ENCODE assay signal across 8 cellular contexts in genomic region chrX:24145340-24146186, GRCh38. TPM values are rescaled to one million over a fixed set of nuclear protein-coding genes. Genes with fewer than 3 reads are reported as not detected.
DNase-seq lines count a peak whose midpoint lies in the region; ATAC-seq and TF ChIP-seq lines count a peak whose summit lies in the region.

No MANE protein-coding gene starts in this region.

- H3K4me3 ChIP-seq in esophagus muscularis mucosa (no peak overlapping the region), skeletal muscle cell (ENCODE audit: low read depth, low read length) (no peak overlapping the region)

- no peak for TF ChIP-seq EP300 in esophagus muscularis mucosa (IDR thresholded peaks at IDR 0.05)

- no peaks in the 10 kb centered on the region for H3K36me3 ChIP-seq in esophagus muscularis mucosa

- WGBS in esophagus muscularis mucosa, result 55% methylated on average over 4 of the region's 4 CpGs

- TF ChIP-seq CTCF in esophagus muscularis mucosa (IDR thresholded peaks at IDR 0.05), result no peak

- ATAC-seq in GM21717 (IDR thresholded peaks at IDR 0.05; ENCODE audit: unreplicated experiment) (no peak), HG03139 (IDR thresholded peaks at IDR 0.05; ENCODE audit: unreplicated experiment) (no peak)

- DNase-seq in ELR (ENCODE audit: low read depth), result peak; percentile 81
- peak in 2 of 3 experiments; percentile 20 to 75 for DNase-seq in NCI-H1417 (lab: John Stamatoyannopoulos, UW)
- no peak for DNase-seq in esophagus muscularis mucosa (ENCODE audit: extremely low spot score)
- DNase-seq in skeletal muscle cell (ENCODE audit: low read depth), result peak; percentile 17
- no peak for DNase-seq in NCI-H510A treated with DMSO at 0.1 percent for 48 hours (lab: John Stamatoyannopoulos, UW)
- DNase-seq in SIG-M5 treated with dmso at 0.1 percent for 504 hours (lab: John Stamatoyannopoulos, UW; ENCODE audit: unreplicated experiment), result no peak

- H3K4me1 ChIP-seq in esophagus muscularis mucosa, result peaks cover 26 to 40% (median 34%) of the 10 kb centered on the region in 4 donors

- H3K9me3 ChIP-seq in esophagus muscularis mucosa, result no peaks in the 10 kb centered on the region

- peak overlapping the region; percentile 95 to 98 (median 96) for H3K27ac ChIP-seq in esophagus muscularis mucosa (replicated peaks in 1 of 4)

- no peaks in the 10 kb centered on the region for H3K27me3 ChIP-seq in esophagus muscularis mucosa

- intact Hi-C loops in esophagus muscularis mucosa (cut with DNase I), result no loop called here

- no peak for TF ChIP-seq POLR2A in esophagus muscularis mucosa (IDR thresholded peaks at IDR 0.05; ENCODE audit: low read depth)

RNA-seq across cellular contexts. Expression of gene ZFX, which starts 4.0 kb away (rescaled TPM):
- 10 to 100 TPM; 52.3 to 75.6 (median 66.4) TPM for total RNA-seq in esophagus muscularis mucosa

Comparison
In these comparisons a context has a peak if more than half of its experiments do, and no peak if none do; other contexts are left out.
1. DNase-seq: peak in ELR (single experiment), NCI-H1417 (2 of 3) and skeletal muscle cell (single experiment); none in esophagus muscularis mucosa (single experiment), NCI-H510A treated with DMSO at 0.1 percent for 48 hours (single experiment) and SIG-M5 treated with dmso at 0.1 percent for 504 hours (single experiment).